ENCODE assay signal across 13 cellular contexts in genomic region chr4:145842224-145842887, GRCh38.
A peak's percentile ranks its signal among the peaks of the same experiment; 100 is the strongest.
DNase-seq lines count a peak whose midpoint lies in the region; ATAC-seq and TF ChIP-seq lines count a peak whose summit lies in the region.
"Had no signal": no experiment of that assay in that cellular context is flagged by ENCODE, and none has a peak within 500 bp of the region (broad histone marks: within the 10 kb centered on the region; RNA-seq: fewer than 3 reads in every experiment).

No MANE protein-coding gene starts in this region.

- ATAC-seq in GM23338: peak; percentile 88
- ATAC-seq in HG02840 (IDR thresholded peaks at IDR 0.05; ENCODE audit: low FRiP score, unreplicated experiment): no peak

- H3K27ac Mint-ChIP-seq in GM23338: peak overlapping the region; percentile 86; the same call in 1 of the 2 replicates
- peak overlapping the region; percentile 1 for H3K27ac Mint-ChIP-seq in progenitor cell of endocrine pancreas
- H3K27ac Mint-ChIP-seq in CD4-positive, alpha-beta memory T cell: no peak overlapping the region
- H3K27ac Mint-ChIP-seq: activated CD4-positive, alpha-beta memory T cell treated with anti-CD3 and anti-CD28 coated beads, Interleukin-2, amount 10 ng/mL, durations not matched to agents 7 days and 5 days had no signal

- POLR2A ChIA-PET in CD4-positive, alpha-beta memory T cell (lab: Charles Lee; ENCODE audit: partially characterized antibody): no interaction called here

- CTCF ChIA-PET in CD4-positive, alpha-beta memory T cell (lab: Charles Lee; ENCODE audit: partially characterized antibody): interaction anchor here (0.7 to 1.2 kb wide), 2 partner anchors 35 to 94 kb away, joined by 3 read pairs; no protein-coding TSS in a partner anchor

- H3F3A ChIP-seq in GM23338 (replicated peaks; ENCODE audit: low read depth): peaks cover 4% of the 10 kb centered on the region; the same call in 1 of the 2 replicates

- TF ChIP-seq CTCF in GM23338 (conservative IDR thresholded peaks at IDR 0.05; ENCODE audit: low read depth in 2 of 2) (no peak), progenitor cell of endocrine pancreas (IDR thresholded peaks at IDR 0.05; ENCODE audit: unreplicated experiment) (no peak)

- H3K9me2 ChIP-seq in GM23338 (ENCODE audit: insufficient read depth): no peaks in the 10 kb centered on the region

- no peak overlapping the region for H3K4me3 Mint-ChIP-seq in GM23338
- H3K4me3 Mint-ChIP-seq in progenitor cell of endocrine pancreas (ENCODE audit: low read depth): no peak overlapping the region
- no peak overlapping the region for H3K4me3 Mint-ChIP-seq in CD4-positive, alpha-beta memory T cell
- H3K4me3 Mint-ChIP-seq: activated CD4-positive, alpha-beta memory T cell treated with anti-CD3 and anti-CD28 coated beads, Interleukin-2, amount 10 ng/mL, durations not matched to agents 7 days and 5 days had no signal

- H3K4me1 ChIP-seq in GM23338 (ENCODE audit: insufficient read depth): peaks cover 32% of the 10 kb centered on the region
- peaks cover 8% of the 10 kb centered on the region for H3K4me1 ChIP-seq in CD4-positive, alpha-beta memory T cell (ENCODE audit: insufficient read depth, low read length)

- H2AFZ ChIP-seq in GM23338: no peak overlapping the region

- H3K27me3 Mint-ChIP-seq in GM23338 (ENCODE audit: insufficient read depth, low read depth, poor library complexity): peaks cover 10% of the 10 kb centered on the region
- H3K27me3 Mint-ChIP-seq in progenitor cell of endocrine pancreas: no peaks in the 10 kb centered on the region
- H3K27me3 Mint-ChIP-seq in CD4-positive, alpha-beta memory T cell: no peaks in the 10 kb centered on the region
- H3K27me3 Mint-ChIP-seq: activated CD4-positive, alpha-beta memory T cell treated with anti-CD3 and anti-CD28 coated beads, Interleukin-2, amount 10 ng/mL, durations not matched to agents 7 days and 5 days had no signal

- no peaks in the 10 kb centered on the region for H3K9me3 ChIP-seq in CD4-positive, alpha-beta memory T cell (ENCODE audit: control insufficient read depth in 1 of 2, low read length in 2 of 2)

- intact Hi-C loops in CD4-positive, alpha-beta memory T cell (cut with micrococcal nuclease): no loop called here

- DNase-seq in GM23338 (ENCODE audit: low spot score) (peak; percentile 45), NCI-H226 (peak; percentile 12), epithelial cell of prostate (ENCODE audit: low read depth, low spot score) (no peak), progenitor cell of endocrine pancreas (ENCODE audit: low spot score, unreplicated experiment) (no peak), NOMO-1 treated with DMSO at 0.1 percent for 48 hours (lab: John Stamatoyannopoulos, UW; ENCODE audit: unreplicated experiment) (no peak)
- no peak for DNase-seq in CD4-positive, alpha-beta memory T cell
- DNase-seq: activated CD4-positive, alpha-beta memory T cell treated with anti-CD3 and anti-CD28 coated beads, Interleukin-2, amount 10 ng/mL, durations not matched to agents 7 days and 5 days; aorta; NCI-H2081; NCI-H69; stimulated activated CD4-positive, alpha-beta T cell treated with anti-CD3 and anti-CD28 coated beads, Interleukin-15, amount 100 ng/mL, for 24 hours had no signal

- H3K79me2 ChIP-seq in GM23338 (replicated peaks; ENCODE audit: insufficient read depth): no peaks in the 10 kb centered on the region

- H3K4me3 ChIP-seq in GM23338: no peak overlapping the region
- H3K4me3 ChIP-seq in CD4-positive, alpha-beta memory T cell (ENCODE audit: low read length in 2 of 2): no peak overlapping the region
- H3K4me3 ChIP-seq: coronary artery had no signal

- peaks cover 69% of the 10 kb centered on the region for H3K36me3 Mint-ChIP-seq in GM23338 (ENCODE audit: low read depth)
- H3K36me3 Mint-ChIP-seq in progenitor cell of endocrine pancreas (ENCODE audit: insufficient read depth): peaks cover 37% of the 10 kb centered on the region
- peaks cover 35 to 41% of the 10 kb centered on the region in 2 donors for H3K36me3 Mint-ChIP-seq in CD4-positive, alpha-beta memory T cell

- H3K4me1 Mint-ChIP-seq in GM23338: peaks cover 58% of the 10 kb centered on the region
- peaks cover 10% of the 10 kb centered on the region for H3K4me1 Mint-ChIP-seq in progenitor cell of endocrine pancreas (ENCODE audit: low read depth)
- peaks cover 9 to 28% (median 12%) of the 10 kb centered on the region in 4 donors for H3K4me1 Mint-ChIP-seq in CD4-positive, alpha-beta memory T cell

- H3K27me3 ChIP-seq in GM23338 (ENCODE audit: insufficient read depth): no peaks in the 10 kb centered on the region
- H3K27me3 ChIP-seq in CD4-positive, alpha-beta memory T cell (ENCODE audit: insufficient read depth, low read length): no peaks in the 10 kb centered on the region

- H3K9me3 Mint-ChIP-seq in GM23338 (no peaks in the 10 kb centered on the region), progenitor cell of endocrine pancreas (ENCODE audit: low read depth) (no peaks in the 10 kb centered on the region)
- no peaks in the 10 kb centered on the region for H3K9me3 Mint-ChIP-seq in CD4-positive, alpha-beta memory T cell
- H3K9me3 Mint-ChIP-seq: activated CD4-positive, alpha-beta memory T cell treated with anti-CD3 and anti-CD28 coated beads, Interleukin-2, amount 10 ng/mL, durations not matched to agents 7 days and 5 days had no signal

- peak overlapping the region; percentile 57; the same call in 1 of the 2 replicates for H3K27ac ChIP-seq in GM23338 (ENCODE audit: low read depth)
- H3K27ac ChIP-seq in epithelial cell of prostate: peak overlapping the region; percentile 74
- H3K27ac ChIP-seq in CD4-positive, alpha-beta memory T cell (ENCODE audit: low read depth, low read length): no peak overlapping the region
- H3K27ac ChIP-seq: coronary artery had no signal

- peak overlapping the region; percentile 27; the same call in 1 of the 2 replicates for H3K4me2 ChIP-seq in GM23338

- H4K20me1 ChIP-seq in GM23338 (replicated peaks; ENCODE audit: insufficient read depth): no peaks in the 10 kb centered on the region

- H3K36me3 ChIP-seq in GM23338 (ENCODE audit: insufficient read depth): peaks cover 13% of the 10 kb centered on the region; the same call in 1 of the 2 replicates
- no peaks in the 10 kb centered on the region for H3K36me3 ChIP-seq in CD4-positive, alpha-beta memory T cell (ENCODE audit: insufficient read depth, low read length)

TF ChIP-seq in GM23338, 12 proteins besides CTCF, POLR2A, EP300 and RAD21 (continues in another document):
- TF ChIP-seq, protein P1, sequence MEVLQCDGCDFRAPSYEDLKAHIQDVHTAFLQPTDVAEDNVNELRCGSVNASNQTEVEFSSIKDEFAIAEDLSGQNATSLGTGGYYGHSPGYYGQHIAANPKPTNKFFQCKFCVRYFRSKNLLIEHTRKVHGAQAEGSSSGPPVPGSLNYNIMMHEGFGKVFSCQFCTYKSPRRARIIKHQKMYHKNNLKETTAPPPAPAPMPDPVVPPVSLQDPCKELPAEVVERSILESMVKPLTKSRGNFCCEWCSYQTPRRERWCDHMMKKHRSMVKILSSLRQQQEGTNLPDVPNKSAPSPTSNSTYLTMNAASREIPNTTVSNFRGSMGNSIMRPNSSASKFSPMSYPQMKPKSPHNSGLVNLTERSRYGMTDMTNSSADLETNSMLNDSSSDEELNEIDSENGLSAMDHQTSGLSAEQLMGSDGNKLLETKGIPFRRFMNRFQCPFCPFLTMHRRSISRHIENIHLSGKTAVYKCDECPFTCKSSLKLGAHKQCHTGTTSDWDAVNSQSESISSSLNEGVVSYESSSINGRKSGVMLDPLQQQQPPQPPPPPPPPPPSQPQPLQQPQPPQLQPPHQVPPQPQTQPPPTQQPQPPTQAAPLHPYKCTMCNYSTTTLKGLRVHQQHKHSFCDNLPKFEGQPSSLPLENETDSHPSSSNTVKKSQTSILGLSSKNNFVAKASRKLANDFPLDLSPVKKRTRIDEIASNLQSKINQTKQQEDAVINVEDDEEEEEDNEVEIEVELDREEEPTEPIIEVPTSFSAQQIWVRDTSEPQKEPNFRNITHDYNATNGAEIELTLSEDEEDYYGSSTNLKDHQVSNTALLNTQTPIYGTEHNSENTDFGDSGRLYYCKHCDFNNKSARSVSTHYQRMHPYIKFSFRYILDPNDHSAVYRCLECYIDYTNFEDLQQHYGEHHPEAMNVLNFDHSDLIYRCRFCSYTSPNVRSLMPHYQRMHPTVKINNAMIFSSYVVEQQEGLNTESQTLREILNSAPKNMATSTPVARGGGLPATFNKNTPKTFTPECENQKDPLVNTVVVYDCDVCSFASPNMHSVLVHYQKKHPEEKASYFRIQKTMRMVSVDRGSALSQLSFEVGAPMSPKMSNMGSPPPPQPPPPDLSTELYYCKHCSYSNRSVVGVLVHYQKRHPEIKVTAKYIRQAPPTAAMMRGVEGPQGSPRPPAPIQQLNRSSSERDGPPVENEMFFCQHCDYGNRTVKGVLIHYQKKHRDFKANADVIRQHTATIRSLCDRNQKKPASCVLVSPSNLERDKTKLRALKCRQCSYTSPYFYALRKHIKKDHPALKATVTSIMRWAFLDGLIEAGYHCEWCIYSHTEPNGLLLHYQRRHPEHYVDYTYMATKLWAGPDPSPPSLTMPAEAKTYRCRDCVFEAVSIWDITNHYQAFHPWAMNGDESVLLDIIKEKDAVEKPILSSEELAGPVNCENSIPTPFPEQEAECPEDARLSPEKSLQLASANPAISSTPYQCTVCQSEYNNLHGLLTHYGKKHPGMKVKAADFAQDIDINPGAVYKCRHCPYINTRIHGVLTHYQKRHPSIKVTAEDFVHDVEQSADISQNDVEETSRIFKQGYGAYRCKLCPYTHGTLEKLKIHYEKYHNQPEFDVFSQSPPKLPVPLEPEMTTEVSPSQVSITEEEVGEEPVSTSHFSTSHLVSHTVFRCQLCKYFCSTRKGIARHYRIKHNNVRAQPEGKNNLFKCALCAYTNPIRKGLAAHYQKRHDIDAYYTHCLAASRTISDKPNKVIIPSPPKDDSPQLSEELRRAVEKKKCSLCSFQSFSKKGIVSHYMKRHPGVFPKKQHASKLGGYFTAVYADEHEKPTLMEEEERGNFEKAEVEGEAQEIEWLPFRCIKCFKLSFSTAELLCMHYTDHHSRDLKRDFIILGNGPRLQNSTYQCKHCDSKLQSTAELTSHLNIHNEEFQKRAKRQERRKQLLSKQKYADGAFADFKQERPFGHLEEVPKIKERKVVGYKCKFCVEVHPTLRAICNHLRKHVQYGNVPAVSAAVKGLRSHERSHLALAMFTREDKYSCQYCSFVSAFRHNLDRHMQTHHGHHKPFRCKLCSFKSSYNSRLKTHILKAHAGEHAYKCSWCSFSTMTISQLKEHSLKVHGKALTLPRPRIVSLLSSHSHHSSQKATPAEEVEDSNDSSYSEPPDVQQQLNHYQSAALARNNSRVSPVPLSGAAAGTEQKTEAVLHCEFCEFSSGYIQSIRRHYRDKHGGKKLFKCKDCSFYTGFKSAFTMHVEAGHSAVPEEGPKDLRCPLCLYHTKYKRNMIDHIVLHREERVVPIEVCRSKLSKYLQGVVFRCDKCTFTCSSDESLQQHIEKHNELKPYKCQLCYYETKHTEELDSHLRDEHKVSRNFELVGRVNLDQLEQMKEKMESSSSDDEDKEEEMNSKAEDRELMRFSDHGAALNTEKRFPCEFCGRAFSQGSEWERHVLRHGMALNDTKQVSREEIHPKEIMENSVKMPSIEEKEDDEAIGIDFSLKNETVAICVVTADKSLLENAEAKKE (CRISPR knock-in tag; IDR thresholded peaks at IDR 0.05): no peak
- no peak for TF ChIP-seq STAT1 (IDR thresholded peaks at IDR 0.05; ENCODE audit: unreplicated experiment)
- no peak for TF ChIP-seq CREB1 (CRISPR knock-in tag; IDR thresholded peaks at IDR 0.05; ENCODE audit: low read depth)
- no peak for TF ChIP-seq JUNB (IDR thresholded peaks at IDR 0.05; ENCODE audit: unreplicated experiment)

Comparison
In these comparisons a context has a peak if more than half of its experiments do, and no peak if none do; other contexts are left out.
1. DNase-seq: peak in GM23338 (single experiment) and NCI-H226 (single experiment); none in epithelial cell of prostate (single experiment), progenitor cell of endocrine pancreas (single experiment), CD4-positive, alpha-beta memory T cell (0 of 5) and NOMO-1 treated with DMSO at 0.1 percent for 48 hours (single experiment).
2. H3K27ac Mint-ChIP-seq: peak in GM23338 (single experiment) and progenitor cell of endocrine pancreas (single experiment); none in CD4-positive, alpha-beta memory T cell (0 of 7).